ENCODE assay signal across 26 cellular contexts in the genomic region with DNA sequence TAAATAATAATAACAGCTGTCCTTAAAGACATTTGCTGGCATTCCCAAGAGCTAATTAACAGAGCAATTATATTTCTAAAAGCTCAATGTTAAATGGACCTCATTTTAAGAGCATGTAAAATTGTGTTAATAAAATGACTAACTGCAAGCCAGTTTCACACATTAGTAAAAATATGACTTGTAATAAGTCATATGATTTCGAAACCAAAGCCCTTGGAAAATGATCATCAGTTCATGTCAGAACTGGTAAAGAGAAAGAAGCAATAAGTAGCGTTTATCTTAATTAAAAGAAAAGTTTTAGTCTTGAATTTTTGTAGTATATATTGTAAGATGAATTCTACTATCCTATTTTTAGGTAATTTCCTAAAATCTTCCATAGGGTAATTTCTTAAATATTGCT.
DNase-seq lines count a peak whose midpoint lies in the region; FAIRE-seq and TF ChIP-seq lines count a peak whose summit lies in the region.
"Had no signal": no experiment of that assay in that cellular context is flagged by ENCODE, and none has a peak within 500 bp of the region (broad histone marks: within the 10 kb centered on the region; RNA-seq: fewer than 3 reads in every experiment).

No MANE protein-coding gene starts in this region.

- H3K9me3 ChIP-seq in breast epithelium (no peaks in the 10 kb centered on the region), transverse colon (no peaks in the 10 kb centered on the region)
- H3K9me3 ChIP-seq: A549; BLaER1 treated with 17β-estradiol and CSF1 and Interleukin-3, amounts not matched to agents 10 nM and 100 nM had no signal

- in situ Hi-C loops in transverse colon (cut with MboI; ENCODE audit: low pct_ligation_motif_present in 1 of 4, low pct_unique_long_range_greater_than_20kb in 1 of 4, low sequenced_read_pairs in 3 of 4) = no loop called here

- no peaks in the 10 kb centered on the region for H3K9me3 Mint-ChIP-seq in MCF 10A (ENCODE audit: unreplicated experiment)
- no peaks in the 10 kb centered on the region for H3K9me3 Mint-ChIP-seq in activated CD4-positive, alpha-beta T cell treated with anti-CD3 and anti-CD28 coated beads, Interleukin-2, amount 10 ng/mL, durations not matched to agents 24 days and 14 days

- H3K4me1 ChIP-seq in breast epithelium (no peaks in the 10 kb centered on the region), transverse colon (peaks cover 4 to 25% (median 5%) of the 10 kb centered on the region in 4 donors)
- H3K4me1 ChIP-seq: A549; BLaER1 treated with 17β-estradiol and CSF1 and Interleukin-3, amounts not matched to agents 10 nM and 100 nM had no signal

- H3K27ac ChIP-seq in breast epithelium (no peak overlapping the region), transverse colon (peak overlapping the region in 3 of 4 donors; percentile 34 to 50 (median 39))
- H3K27ac ChIP-seq: 22Rv1; A549; BLaER1 treated with 17β-estradiol and CSF1 and Interleukin-3, amounts not matched to agents 10 nM and 100 nM; C4-2B had no signal

- no peaks in the 10 kb centered on the region for H3K4me1 Mint-ChIP-seq in MCF 10A (ENCODE audit: insufficient read depth, unreplicated experiment)
- H3K4me1 Mint-ChIP-seq in activated CD4-positive, alpha-beta T cell treated with anti-CD3 and anti-CD28 coated beads, Interleukin-2, amount 10 ng/mL, durations not matched to agents 24 days and 14 days = no peaks in the 10 kb centered on the region
- H3K4me1 Mint-ChIP-seq: B cell; CD4-positive, alpha-beta memory T cell; CD4-positive, CD25-positive, alpha-beta regulatory T cell; CD8-positive, alpha-beta memory T cell had no signal

- no peaks in the 10 kb centered on the region for H3K27me3 Mint-ChIP-seq in MCF 10A (ENCODE audit: insufficient read depth, unreplicated experiment)
- no peaks in the 10 kb centered on the region for H3K27me3 Mint-ChIP-seq in activated CD4-positive, alpha-beta T cell treated with anti-CD3 and anti-CD28 coated beads, Interleukin-2, amount 10 ng/mL, durations not matched to agents 24 days and 14 days
- H3K27me3 Mint-ChIP-seq: B cell; CD4-positive, alpha-beta memory T cell; CD4-positive, CD25-positive, alpha-beta regulatory T cell; CD8-positive, alpha-beta memory T cell had no signal

- H3K36me3 Mint-ChIP-seq in MCF 10A (ENCODE audit: insufficient read depth, unreplicated experiment) = no peaks in the 10 kb centered on the region
- no peaks in the 10 kb centered on the region for H3K36me3 Mint-ChIP-seq in activated CD4-positive, alpha-beta T cell treated with anti-CD3 and anti-CD28 coated beads, Interleukin-2, amount 10 ng/mL, durations not matched to agents 24 days and 14 days (ENCODE audit: low read depth)
- H3K36me3 Mint-ChIP-seq: CD4-positive, alpha-beta memory T cell; CD4-positive, CD25-positive, alpha-beta regulatory T cell; CD8-positive, alpha-beta memory T cell had no signal

- TF ChIP-seq CTCF in MCF 10A (IDR thresholded peaks at IDR 0.05; ENCODE audit: unreplicated experiment) = no peak
- no peak for TF ChIP-seq CTCF in breast epithelium (IDR thresholded peaks at IDR 0.05)
- no peak for TF ChIP-seq CTCF in bronchial epithelial cell (IDR thresholded peaks at IDR 0.05; ENCODE audit: insufficient read depth, low read length, severe bottlenecking)
- TF ChIP-seq CTCF in transverse colon (IDR thresholded peaks at IDR 0.05) = no peak

- no TSS peak for BruUV-seq in MCF 10A (replicated peaks; lab: Mats Ljungman, UMichigan)

- no peak for TF ChIP-seq EP300 in transverse colon (IDR thresholded peaks at IDR 0.05; ENCODE audit: low read depth)

- H3K27ac Mint-ChIP-seq in MCF 10A (ENCODE audit: low read depth, unreplicated experiment) = no peak overlapping the region
- H3K27ac Mint-ChIP-seq in activated CD4-positive, alpha-beta T cell treated with anti-CD3 and anti-CD28 coated beads, Interleukin-2, amount 10 ng/mL, durations not matched to agents 24 days and 14 days = no peak overlapping the region
- H3K27ac Mint-ChIP-seq: B cell; CD4-positive, alpha-beta memory T cell; CD4-positive, CD25-positive, alpha-beta regulatory T cell; CD8-positive, alpha-beta memory T cell had no signal

- H3K4me3 Mint-ChIP-seq in MCF 10A (ENCODE audit: unreplicated experiment) = no peak overlapping the region
- H3K4me3 Mint-ChIP-seq in activated CD4-positive, alpha-beta T cell treated with anti-CD3 and anti-CD28 coated beads, Interleukin-2, amount 10 ng/mL, durations not matched to agents 24 days and 14 days = no peak overlapping the region
- H3K4me3 Mint-ChIP-seq: B cell; CD4-positive, alpha-beta memory T cell; CD4-positive, CD25-positive, alpha-beta regulatory T cell; CD8-positive, alpha-beta memory T cell had no signal

- POLR2A ChIA-PET in MCF 10A (lab: Yijun Ruan, JAX) = no interaction called here

- DNase-seq in MCF 10A (ENCODE audit: unreplicated experiment) (peak; percentile 0), breast epithelium (ENCODE audit: low spot score in 2 of 2) (no peak), bronchial epithelial cell (ENCODE audit: low read depth) (peak; percentile 56), transverse colon (no peak), CD1c-positive myeloid dendritic cell (ENCODE audit: extremely low spot score) (no peak)
- no peak for DNase-seq in activated CD4-positive, alpha-beta T cell treated with anti-CD3 and anti-CD28 coated beads, Interleukin-2, amount 10 ng/mL, durations not matched to agents 24 days and 14 days
- DNase-seq: AML-193; CD4-positive, alpha-beta memory T cell; CD4-positive, CD25-positive, alpha-beta regulatory T cell; CD8-positive, alpha-beta memory T cell; COR-L47; DMS 273 treated with DMSO at 0.1 percent for 48 hours; DMS153; DMS53; DMS79; DND-41; EL; GDM1 had no signal

- H3K4me3 ChIP-seq in breast epithelium = no peak overlapping the region
- no peak overlapping the region for H3K4me3 ChIP-seq in bronchial epithelial cell (ENCODE audit: low read depth, low read length)
- H3K4me3 ChIP-seq in transverse colon = no peak overlapping the region
- H3K4me3 ChIP-seq: A549; BLaER1 treated with 17β-estradiol and CSF1 and Interleukin-3, amounts not matched to agents 10 nM and 100 nM; GM12878 had no signal

- TF ChIP-seq POLR2A in breast epithelium (IDR thresholded peaks at IDR 0.05) (no peak), transverse colon (IDR thresholded peaks at IDR 0.05) (no peak)

- intact Hi-C loops in MCF 10A (cut with micrococcal nuclease) (no loop called here), breast epithelium (cut with DNase I; ENCODE audit: low total_unique reads) (no loop called here), transverse colon (cut with DNase I; ENCODE audit: low total_unique reads) (no loop called here)
- intact Hi-C loops in activated CD4-positive, alpha-beta T cell treated with anti-CD3 and anti-CD28 coated beads, Interleukin-2, amount 10 ng/mL, durations not matched to agents 24 days and 14 days (cut with micrococcal nuclease) = no loop called here

- H3K36me3 ChIP-seq in breast epithelium (no peaks in the 10 kb centered on the region), bronchial epithelial cell (ENCODE audit: control insufficient read depth, insufficient read depth, low read length) (no peaks in the 10 kb centered on the region), transverse colon (no peaks in the 10 kb centered on the region)
- H3K36me3 ChIP-seq: BLaER1 treated with 17β-estradiol and CSF1 and Interleukin-3, amounts not matched to agents 10 nM and 100 nM had no signal

- FAIRE-seq in bronchial epithelial cell (lab: Jason Lieb, UNC) = no peak
- FAIRE-seq: A549, GM12878, GM12892, GM18507 had no signal

- CTCF ChIA-PET in MCF 10A (lab: Yijun Ruan, JAX) = interaction anchor here (0.9 kb wide), 1 partner anchor 9 kb away, joined by 3 read pairs; no protein-coding TSS in a partner anchor

- 75 to 81% methylated on average over 2 of the region's 2 CpGs for WGBS in transverse colon (ENCODE audit: low coverage in 1 of 2), 2 donors

- H3K27me3 ChIP-seq in breast epithelium (no peaks in the 10 kb centered on the region), bronchial epithelial cell (ENCODE audit: control insufficient read depth, insufficient read depth, low read length) (no peaks in the 10 kb centered on the region), transverse colon (no peaks in the 10 kb centered on the region)
- H3K27me3 ChIP-seq: BLaER1 treated with 17β-estradiol and CSF1 and Interleukin-3, amounts not matched to agents 10 nM and 100 nM had no signal

Comparison
In these comparisons a context has a peak if more than half of its experiments do, and no peak if none do; other contexts are left out.
1. DNase-seq: peak in MCF 10A (single experiment) and bronchial epithelial cell (single experiment); none in breast epithelium (0 of 2), transverse colon (single experiment), activated CD4-positive, alpha-beta T cell treated with anti-CD3 and anti-CD28 coated beads, Interleukin-2, amount 10 ng/mL, durations not matched to agents 24 days and 14 days (single experiment) and CD1c-positive myeloid dendritic cell (single experiment).
2. H3K27ac ChIP-seq: peak in transverse colon (3 of 4); none in breast epithelium (0 of 2).